In the genomic region with DNA sequence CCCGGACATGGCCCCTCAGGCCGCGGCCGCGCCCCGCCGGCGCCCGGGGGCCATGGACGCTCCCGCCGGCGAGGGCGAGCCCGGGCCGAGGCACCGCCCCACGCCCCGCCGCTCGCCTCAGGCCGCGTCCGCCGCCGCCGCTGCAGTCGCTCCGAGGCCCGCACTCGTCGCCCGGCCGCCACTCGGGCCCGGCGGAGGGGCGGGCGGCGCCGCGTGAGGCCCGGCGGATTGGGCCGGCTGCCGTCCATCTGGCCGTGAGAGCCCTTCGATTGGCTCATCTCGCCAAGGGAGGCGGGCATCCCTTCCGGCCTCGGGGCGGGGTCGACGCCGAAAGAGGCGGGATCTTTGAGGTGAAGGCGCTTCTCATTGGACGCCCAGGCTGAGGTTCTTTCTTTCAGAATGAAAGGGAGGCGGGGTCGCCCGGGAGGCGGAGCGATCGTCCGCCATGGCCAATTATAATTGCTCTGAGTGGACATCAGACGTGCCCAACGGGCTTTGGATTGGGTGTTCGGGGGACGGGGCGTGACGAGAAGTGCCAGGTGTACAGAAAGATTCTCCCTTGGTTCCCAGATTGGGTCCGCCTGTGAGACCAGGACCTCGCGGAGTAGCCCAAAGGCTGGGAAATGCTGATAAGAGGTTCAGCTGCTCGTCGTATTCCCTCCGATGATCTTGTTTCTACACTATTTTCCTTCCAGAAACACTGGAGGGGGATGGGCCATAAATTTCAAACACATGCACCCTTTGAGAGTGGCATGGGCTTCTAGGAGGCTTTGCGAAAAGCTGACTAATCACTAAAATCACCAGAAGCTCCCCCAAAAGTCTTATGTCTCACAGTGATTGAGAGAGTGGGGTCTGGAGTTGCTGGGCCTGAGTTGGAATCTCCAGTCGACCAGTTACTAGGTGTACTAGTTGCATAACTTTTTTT, we compare ENCODE assay signal across 8 cellular contexts. TPM values are rescaled to one million over a fixed set of nuclear protein-coding genes. Genes with fewer than 3 reads are reported as not detected.
DNase-seq lines count a peak whose midpoint lies in the region; ATAC-seq and FAIRE-seq lines count a peak whose summit lies in the region.

Gene GNA12, minus strand, starts transcription at position 156 of the 925 bp plus-strand sequence. Its CDS starts 147 bp downstream, at position 9.

- no peaks in the 10 kb centered on the region for H3K36me3 ChIP-seq in endocrine pancreas (ENCODE audit: control insufficient read depth, insufficient read depth, low read length)

- peak within 1 kb of the TSS; percentile 67 for H3K9ac ChIP-seq in endocrine pancreas (ENCODE audit: control insufficient read depth, insufficient read depth, low read length)

- FAIRE-seq in HTR-8/SVneo (lab: Jason Lieb, UNC), result peak; percentile 98

- ATAC-seq in GM21367 (IDR thresholded peaks at IDR 0.05; ENCODE audit: unreplicated experiment), result peak; percentile 96

- peak; percentile 100 for DNase-seq in COLO829 (ENCODE audit: low spot score)
- peak; percentile 99 for DNase-seq in HTR-8/SVneo (ENCODE audit: insufficient read length, low spot score)
- DNase-seq in NOMO-1 treated with dmso at 0.1 percent for 144 hours (lab: John Stamatoyannopoulos, UW; ENCODE audit: unreplicated experiment), result peak; percentile 97
- DNase-seq in activated CD8-positive, alpha-beta memory T cell treated with anti-CD3 and anti-CD28 coated beads for 48 hours (ENCODE audit: low read depth in 2 of 3, low spot score in 2 of 3), result peak; percentile 87 to 97 (median 96)
- DNase-seq in mesenteric fat pad (ENCODE audit: low spot score), result peak; percentile 99
- DNase-seq in stimulated activated CD8-positive, alpha-beta memory T cell treated with anti-CD3 and anti-CD28 coated beads, Interleukin-15, amount 100 ng/mL, for 24 hours (ENCODE audit: low read depth), result peak; percentile 93

- peak within 1 kb of the TSS; percentile 54 for H3K4me3 ChIP-seq in endocrine pancreas (ENCODE audit: control insufficient read depth, insufficient read depth, low read length)

- no peaks in the 10 kb centered on the region for H3K9me3 ChIP-seq in endocrine pancreas (ENCODE audit: control insufficient read depth, low read length)

- no peaks in the 10 kb centered on the region for H3K27me3 ChIP-seq in endocrine pancreas (ENCODE audit: control insufficient read depth, insufficient read depth, low read length)

- peaks cover 4% of the 10 kb centered on the region for H3K4me1 ChIP-seq in endocrine pancreas (ENCODE audit: control insufficient read depth, insufficient read depth, low read length)

RNA-seq across cellular contexts. Expression of gene GNA12, which starts in this region (rescaled TPM):
- total RNA-seq in mesenteric fat pad, result 70.1 TPM

Comparison
In these comparisons a context has a peak if more than half of its experiments do, and no peak if none do; other contexts are left out.
1. Peak in every context shown above with its lines: DNase-seq, ATAC-seq and H3K4me3 ChIP-seq.